In genomic region chr4:55546633-55547460, GRCh38 we compare ENCODE assay signal across 1 cellular context.
A peak's percentile ranks its signal among the peaks of the same experiment; 100 is the strongest.
TF ChIP-seq lines count a peak whose summit lies in the region.

Gene CLOCK, minus strand, starts transcription at chr4:55546909. Its CDS starts 64,124 bp downstream, at chr4:55482785.

TF ChIP-seq in HepG2, 621 proteins besides CTCF, POLR2A, EP300 and RAD21 (continued from another document):
- TF ChIP-seq PRDM10 (CRISPR knock-in tag; IDR thresholded peaks at IDR 0.05; ENCODE audit: low read depth) (no peak), ZNF274 (CRISPR knock-in tag; IDR thresholded peaks at IDR 0.05) (peak; percentile 64; the same call in 1 of the 2 replicates), HDAC6 (IDR thresholded peaks at IDR 0.05; ENCODE audit: low read depth, low read length) (no peak), MTA1 (CRISPR knock-in tag; IDR thresholded peaks at IDR 0.05; ENCODE audit: borderline replicate concordance) (peak; percentile 49; the same call in 1 of the 2 replicates), ISX (CRISPR knock-in tag; conservative IDR thresholded peaks at IDR 0.05) (no peak), HDAC2 (CRISPR knock-in tag; IDR thresholded peaks at IDR 0.05) (peak; percentile 49; the same call in 1 of the 2 replicates), PCBP2 (optimal IDR thresholded peaks at IDR 0.05; ENCODE audit: low read depth, low read length, poor library complexity, severe bottlenecking) (no peak), ERF (CRISPR knock-in tag; IDR thresholded peaks at IDR 0.05) (peak; percentile 69), MTA3 (CRISPR knock-in tag; IDR thresholded peaks at IDR 0.05) (no peak), PHF8 (CRISPR knock-in tag; IDR thresholded peaks at IDR 0.05) (peak; percentile 83), KLF11 (CRISPR knock-in tag; IDR thresholded peaks at IDR 0.05) (peak; percentile 55; the same call in 1 of the 2 replicates), ZNF614 (CRISPR knock-in tag; IDR thresholded peaks at IDR 0.05; ENCODE audit: borderline replicate concordance) (no peak), PHF20 (CRISPR knock-in tag; IDR thresholded peaks at IDR 0.05) (no peak), MBNL3 (CRISPR knock-in tag; conservative IDR thresholded peaks at IDR 0.05) (no peak), TCF12 (IDR thresholded peaks at IDR 0.05) (no peak), TCF12 (CRISPR knock-in tag; IDR thresholded peaks at IDR 0.05) (peak; percentile 46; the same call in 1 of the 2 replicates), SRY (CRISPR knock-in tag; IDR thresholded peaks at IDR 0.05) (no peak), ZBTB25 (CRISPR knock-in tag; IDR thresholded peaks at IDR 0.05) (peak; percentile 98), ZNF619 (CRISPR knock-in tag; IDR thresholded peaks at IDR 0.05) (peak; percentile 65; the same call in 1 of the 2 replicates), NR1H2 (CRISPR knock-in tag; IDR thresholded peaks at IDR 0.05; ENCODE audit: borderline replicate concordance, low read depth) (0 out of 2 replicates have a peak, but pooled peaks have one; percentile 44), RCOR2 (CRISPR knock-in tag; IDR thresholded peaks at IDR 0.05) (no peak), POLR2G (IDR thresholded peaks at IDR 0.05; ENCODE audit: low read depth, low read length) (peak; percentile 83), ARNT2 (CRISPR knock-in tag; IDR thresholded peaks at IDR 0.05; ENCODE audit: low read depth) (peak; percentile 58; the same call in 1 of the 2 replicates), ELF1 (CRISPR knock-in tag; IDR thresholded peaks at IDR 0.05) (peak; percentile 34; the same call in 1 of the 2 replicates), HNRNPUL1 (IDR thresholded peaks at IDR 0.05; ENCODE audit: low read depth, low read length) (no peak), MATR3 (CRISPR knock-in tag; IDR thresholded peaks at IDR 0.05) (no peak), ZNF607 (CRISPR knock-in tag; IDR thresholded peaks at IDR 0.05; ENCODE audit: borderline replicate concordance) (0 out of 2 replicates have a peak, but pooled peaks have one; percentile 29)
